ENCODE assay signal across 17 cellular contexts in the genomic region with DNA sequence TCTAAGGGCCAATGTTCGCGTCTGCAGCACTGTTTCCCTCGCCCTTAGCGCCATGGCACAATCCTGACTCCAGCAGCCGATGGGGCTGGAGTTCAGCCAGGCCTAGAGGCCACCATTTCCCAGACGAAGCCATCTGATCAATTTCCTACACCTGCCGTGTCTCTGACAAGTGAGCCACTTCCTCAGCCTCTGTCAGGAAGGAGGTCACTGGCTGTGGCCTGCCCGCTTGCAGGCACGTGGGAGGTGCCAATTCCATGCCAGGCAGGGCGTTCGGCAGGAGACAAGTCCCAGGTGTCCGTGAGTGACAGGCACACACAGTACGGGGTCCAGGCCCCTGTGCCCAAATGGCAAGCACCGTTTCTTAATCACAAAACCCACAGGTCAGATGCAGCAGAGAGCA.
"Had no signal": no experiment of that assay in that cellular context is flagged by ENCODE, and none has a peak within 500 bp of the region (broad histone marks: within the 10 kb centered on the region; RNA-seq: fewer than 3 reads in every experiment).

No MANE protein-coding gene starts in this region.

- ATAC-seq: left ventricle myocardium superior; lower lobe of right lung; natural killer cell; right cardiac atrium; stimulated activated naive B cell treated with anti-CD40 and anti-IgM and Interleukin-4, amounts not matched to agents 10 μg/mL and 1 μg/mL and 100 μg/mL, for 72 hours had no signal

- H3K4me1 ChIP-seq: lower lobe of right lung, parathyroid adenoma, thyroid gland had no signal

- H3K9me3 ChIP-seq: lower lobe of right lung, thyroid gland had no signal

- H3K27ac ChIP-seq: coronary artery, lower lobe of right lung, parathyroid adenoma, thyroid gland had no signal

- H3K79me2 ChIP-seq: parathyroid adenoma had no signal

- H2AFZ ChIP-seq: parathyroid adenoma had no signal

- H3K27ac Mint-ChIP-seq: progenitor cell of endocrine pancreas; stimulated activated naive B cell treated with anti-CD40 and anti-IgM and Interleukin-4, amounts not matched to agents 10 μg/mL and 1 μg/mL and 100 μg/mL, for 72 hours; stimulated activated naive CD8-positive, alpha-beta T cell treated with anti-CD3 and anti-CD28 coated beads, Interleukin-15, Interleukin-2, amounts not matched to agents 100 ng/mL and 50 ng/mL, for 24 hours had no signal

- H3K4me3 ChIP-seq: coronary artery, lower lobe of right lung, thyroid gland had no signal

- H3K4me3 Mint-ChIP-seq: natural killer cell; stimulated activated naive B cell treated with anti-CD40 and anti-IgM and Interleukin-4, amounts not matched to agents 10 μg/mL and 1 μg/mL and 100 μg/mL, for 72 hours; stimulated activated naive CD8-positive, alpha-beta T cell treated with anti-CD3 and anti-CD28 coated beads, Interleukin-15, Interleukin-2, amounts not matched to agents 100 ng/mL and 50 ng/mL, for 24 hours had no signal

- H3K4me1 Mint-ChIP-seq: stimulated activated naive B cell treated with anti-CD40 and anti-IgM and Interleukin-4, amounts not matched to agents 10 μg/mL and 1 μg/mL and 100 μg/mL, for 72 hours had no signal

- H3K9me3 Mint-ChIP-seq: natural killer cell; stimulated activated naive B cell treated with anti-CD40 and anti-IgM and Interleukin-4, amounts not matched to agents 10 μg/mL and 1 μg/mL and 100 μg/mL, for 72 hours; stimulated activated naive CD8-positive, alpha-beta T cell treated with anti-CD3 and anti-CD28 coated beads, Interleukin-15, Interleukin-2, amounts not matched to agents 100 ng/mL and 50 ng/mL, for 24 hours had no signal

- H3K36me3 Mint-ChIP-seq: natural killer cell had no signal

- H3K27me3 ChIP-seq: thyroid gland had no signal

- DNase-seq: dermis blood vessel endothelial cell; effector memory CD4-positive, alpha-beta T cell; head of caudate nucleus; left ventricle myocardium superior; lower lobe of right lung; natural killer cell; small intestine; stimulated activated CD4-positive, alpha-beta T cell treated with anti-CD3 and anti-CD28 coated beads, Interleukin-15, amount 100 ng/mL, for 24 hours; stimulated activated CD4-positive, alpha-beta T cell treated with anti-CD3 and anti-CD28 coated beads, Interleukin-2, amount 100 ng/mL, for 48 hours; stimulated activated naive B cell treated with anti-CD40 and anti-IgM and Interleukin-4, amounts not matched to agents 10 μg/mL and 1 μg/mL and 100 μg/mL, for 72 hours; thyroid gland; trophoblast cell had no signal

- H3K27me3 Mint-ChIP-seq: progenitor cell of endocrine pancreas; stimulated activated naive B cell treated with anti-CD40 and anti-IgM and Interleukin-4, amounts not matched to agents 10 μg/mL and 1 μg/mL and 100 μg/mL, for 72 hours; stimulated activated naive CD8-positive, alpha-beta T cell treated with anti-CD3 and anti-CD28 coated beads, Interleukin-15, Interleukin-2, amounts not matched to agents 100 ng/mL and 50 ng/mL, for 24 hours had no signal

- H3K9ac ChIP-seq: parathyroid adenoma had no signal
